Comparison of ENCODE assay signal across 8 cellular contexts in the genomic region with DNA sequence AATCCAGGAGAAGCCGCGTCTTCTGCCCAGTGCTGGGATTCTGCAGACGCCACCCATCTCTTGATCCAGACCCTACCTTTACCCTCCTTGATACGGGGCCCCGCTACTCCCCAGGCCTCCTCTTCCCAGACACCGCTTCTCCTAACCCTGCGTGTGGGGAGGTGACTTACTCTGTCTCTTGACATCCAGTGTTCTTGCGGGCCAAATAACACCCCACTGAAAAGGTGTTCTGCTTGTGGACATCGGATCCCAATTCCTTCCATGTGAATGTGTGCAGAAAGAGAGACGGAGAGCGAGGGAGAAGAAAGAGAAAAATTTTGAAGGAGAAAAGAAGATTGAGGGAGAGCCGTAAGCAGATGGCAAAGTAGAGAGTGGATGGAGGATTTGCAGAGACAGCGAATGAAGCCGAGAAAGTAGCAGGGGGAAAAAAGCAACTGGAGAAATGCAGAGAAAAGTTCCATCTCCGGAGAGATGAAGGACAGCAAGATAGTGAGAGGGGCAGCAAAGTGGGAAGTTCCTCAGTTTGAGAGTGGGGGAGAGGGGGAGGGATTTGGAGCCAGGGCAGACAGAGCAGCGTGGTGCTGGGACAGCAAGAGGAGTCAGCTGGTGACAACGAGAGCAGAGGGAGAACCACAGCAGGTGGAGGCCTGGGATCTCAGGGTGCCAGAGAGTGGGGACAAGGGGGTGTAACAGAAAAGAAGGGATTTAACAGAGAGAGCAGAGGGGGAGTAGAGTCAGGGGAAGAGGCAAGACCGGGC. TPM values are rescaled to one million over a fixed set of nuclear protein-coding genes. Genes with fewer than 3 reads are reported as not detected.
A peak's percentile ranks its signal among the peaks of the same experiment; 100 is the strongest.
DNase-seq lines count a peak whose midpoint lies in the region; FAIRE-seq and TF ChIP-seq lines count a peak whose summit lies in the region.

No MANE protein-coding gene starts in this region.

- no peaks in the 10 kb centered on the region for H3K27me3 ChIP-seq in bronchial epithelial cell (ENCODE audit: control insufficient read depth, insufficient read depth, low read length)

- peaks cover 36% of the 10 kb centered on the region for H3K9me3 ChIP-seq in mesodermal cell (ENCODE audit: control insufficient read depth, low read length)

- peaks cover 58% of the 10 kb centered on the region for H3K9me3 Mint-ChIP-seq in T-helper 1 cell treated with Interleukin-12 subunit alpha and Interleukin-12 subunit beta and Interleukin-4 antibody, amounts not matched to agents 30 μg/mL and 1 μg/mL, for 36 hours

- H3K4me1 Mint-ChIP-seq in T-helper 1 cell treated with Interleukin-12 subunit alpha and Interleukin-12 subunit beta and Interleukin-4 antibody, amounts not matched to agents 30 μg/mL and 1 μg/mL, for 36 hours (ENCODE audit: low read depth): peaks cover 19% of the 10 kb centered on the region

- peaks cover 7% of the 10 kb centered on the region for H3K36me3 ChIP-seq in bronchial epithelial cell (ENCODE audit: control insufficient read depth, insufficient read depth, low read length)
- H3K36me3 ChIP-seq in mesodermal cell (ENCODE audit: control insufficient read depth, insufficient read depth, low read length): peaks cover 46% of the 10 kb centered on the region

- FAIRE-seq in bronchial epithelial cell (lab: Jason Lieb, UNC): no peak
- FAIRE-seq in urothelium cell line (lab: Jason Lieb, UNC): no peak
- FAIRE-seq in frontal cortex (lab: Jason Lieb, UNC): no peak

- WGBS in mesodermal cell (ENCODE audit: insufficient coverage in 2 of 2), 2 experiments: 26 to 34% methylated on average over 12 to 14 of the region's 18 CpGs

- H3K27ac Mint-ChIP-seq in T-helper 1 cell treated with Interleukin-12 subunit alpha and Interleukin-12 subunit beta and Interleukin-4 antibody, amounts not matched to agents 30 μg/mL and 1 μg/mL, for 36 hours: peak overlapping the region; percentile 100

- peaks cover 66% of the 10 kb centered on the region for H3K36me3 Mint-ChIP-seq in T-helper 1 cell treated with Interleukin-12 subunit alpha and Interleukin-12 subunit beta and Interleukin-4 antibody, amounts not matched to agents 30 μg/mL and 1 μg/mL, for 36 hours (ENCODE audit: low read depth)

- H3K4me1 ChIP-seq in mesodermal cell (ENCODE audit: control insufficient read depth, insufficient read depth, low read length, poor library complexity, severe bottlenecking): no peaks in the 10 kb centered on the region

- peak overlapping the region; percentile 81 for H3K4me3 ChIP-seq in bronchial epithelial cell (ENCODE audit: low read depth, low read length)
- H3K4me3 ChIP-seq in mesodermal cell (ENCODE audit: extremely low read depth, insufficient read depth, low read length, poor library complexity, severe bottlenecking): peak overlapping the region; percentile 96

- no peak for DNase-seq in T-helper 1 cell
- peak; percentile 34 to 46 for DNase-seq in Kasumi-1 (lab: John Stamatoyannopoulos, UW)
- DNase-seq in bronchial epithelial cell (ENCODE audit: low read depth): no peak
- DNase-seq in urothelium cell line (ENCODE audit: low spot score): no peak
- DNase-seq in frontal cortex (ENCODE audit: low spot score in 2 of 2): no peak
- DNase-seq in NCI-H2196 (lab: John Stamatoyannopoulos, UW; ENCODE audit: unreplicated experiment): no peak

- H3K4me3 Mint-ChIP-seq in T-helper 1 cell treated with Interleukin-12 subunit alpha and Interleukin-12 subunit beta and Interleukin-4 antibody, amounts not matched to agents 30 μg/mL and 1 μg/mL, for 36 hours: peak overlapping the region; percentile 98

- H3K27ac ChIP-seq in mesodermal cell (ENCODE audit: low read depth, low read length, severe bottlenecking): peak overlapping the region; percentile 94

- no peaks in the 10 kb centered on the region for H3K27me3 Mint-ChIP-seq in T-helper 1 cell treated with Interleukin-12 subunit alpha and Interleukin-12 subunit beta and Interleukin-4 antibody, amounts not matched to agents 30 μg/mL and 1 μg/mL, for 36 hours (ENCODE audit: low read depth)

- no peak for TF ChIP-seq CTCF in bronchial epithelial cell (IDR thresholded peaks at IDR 0.05; ENCODE audit: insufficient read depth, low read length, severe bottlenecking)

RNA-seq across cellular contexts. Expression of a gene that starts 0.8 kb away (rescaled TPM):
- 2.6 and 2.7 TPM in 2 replicates for total RNA-seq in bronchial epithelial cell
- 7.8 TPM for polyA plus RNA-seq in mesodermal cell (2013, experiment 1 of 2)
- 10.2 TPM for polyA plus RNA-seq in mesodermal cell (2013, experiment 2 of 2)
- 11.4 TPM for total RNA-seq in frontal cortex

RNA-seq across cellular contexts. Expression of a gene that starts 28.4 kb away (rescaled TPM):
- 13.2 and 14.6 TPM in 2 replicates for total RNA-seq in bronchial epithelial cell
- 15.1 TPM for polyA plus RNA-seq in mesodermal cell (2013, experiment 1 of 2)
- polyA plus RNA-seq in mesodermal cell (2013, experiment 2 of 2): 16.9 TPM
- 19.2 TPM for total RNA-seq in frontal cortex

RNA-seq across cellular contexts. Expression of a gene that starts 38.3 kb away (rescaled TPM):
- total RNA-seq in bronchial epithelial cell (1.3 and 1.4 TPM in 2 replicates), frontal cortex (20.0 TPM)
- 7.7 TPM for polyA plus RNA-seq in mesodermal cell (2013, experiment 1 of 2)
- 7.3 TPM for polyA plus RNA-seq in mesodermal cell (2013, experiment 2 of 2)

Comparison
In these comparisons a context has a peak if more than half of its experiments do, and no peak if none do; other contexts are left out.
1. DNase-seq: peak in Kasumi-1 (2 of 2); none in T-helper 1 cell (0 of 5), bronchial epithelial cell (single experiment), urothelium cell line (single experiment), frontal cortex (0 of 2) and NCI-H2196 (single experiment).